In genomic region chr4:154329268-154329858, GRCh38 we compare ENCODE assay signal across 8 cellular contexts.
DNase-seq lines count a peak whose midpoint lies in the region; ATAC-seq, FAIRE-seq and TF ChIP-seq lines count a peak whose summit lies in the region.

No MANE protein-coding gene starts in this region.

- no peak overlapping the region for H3K4me3 Mint-ChIP-seq in activated T-cell treated with anti-CD3 and anti-CD28 coated beads, Interleukin-2, amount 50 U/mL, for 72 hours

- H3K9ac ChIP-seq in DND-41 (ENCODE audit: low read depth, low read length) (no peak overlapping the region), Karpas-422 (ENCODE audit: low read length) (no peak overlapping the region), neural cell (ENCODE audit: low read length) (no peak overlapping the region)

- H3K79me2 ChIP-seq in DND-41 (ENCODE audit: insufficient read depth, low read length) (no peaks in the 10 kb centered on the region), Karpas-422 (ENCODE audit: low read length) (no peaks in the 10 kb centered on the region), neural cell (replicated peaks; ENCODE audit: insufficient read depth, low read length) (no peaks in the 10 kb centered on the region)

- WGBS in small intestine, 3 donors, result 66 to 73% (median 72%) methylated on average over 11 of the region's 11 CpGs

- no peak for FAIRE-seq in bronchial epithelial cell (lab: Jason Lieb, UNC)
- no peak for FAIRE-seq in small intestine (lab: Jason Lieb, UNC)

- no peak overlapping the region for H2AFZ ChIP-seq in DND-41 (ENCODE audit: low read depth, low read length)
- H2AFZ ChIP-seq in Karpas-422 (ENCODE audit: low read length), result no peak overlapping the region
- no peak overlapping the region for H2AFZ ChIP-seq in neural cell (ENCODE audit: low read depth, low read length)

- H3K4me2 ChIP-seq in DND-41 (ENCODE audit: insufficient read depth, low read length) (no peak overlapping the region), Karpas-422 (ENCODE audit: low read depth, low read length, poor library complexity, severe bottlenecking) (no peak overlapping the region), neural cell (ENCODE audit: low read length) (no peak overlapping the region)

- H3K36me3 ChIP-seq in DND-41 (ENCODE audit: insufficient read depth, low read length), result no peaks in the 10 kb centered on the region
- H3K36me3 ChIP-seq in Karpas-422 (ENCODE audit: insufficient read depth, low read length), result no peaks in the 10 kb centered on the region
- no peaks in the 10 kb centered on the region for H3K36me3 ChIP-seq in bronchial epithelial cell (ENCODE audit: control insufficient read depth, insufficient read depth, low read length)
- no peaks in the 10 kb centered on the region for H3K36me3 ChIP-seq in neural cell (ENCODE audit: insufficient read depth, low read length)
- no peaks in the 10 kb centered on the region for H3K36me3 ChIP-seq in small intestine (ENCODE audit: control insufficient read depth in 2 of 2, insufficient read depth in 2 of 2, low read length in 2 of 2)

- H3K36me3 Mint-ChIP-seq in activated T-cell treated with anti-CD3 and anti-CD28 coated beads, Interleukin-2, amount 50 U/mL, for 72 hours (ENCODE audit: insufficient read depth in 2 of 2), result no peaks in the 10 kb centered on the region

- no peak for TF ChIP-seq EP300 in neural cell (conservative IDR thresholded peaks at IDR 0.05; ENCODE audit: poor library complexity, severe bottlenecking)

- H3K4me1 Mint-ChIP-seq in activated T-cell treated with anti-CD3 and anti-CD28 coated beads, Interleukin-2, amount 50 U/mL, for 72 hours (ENCODE audit: low read depth), result peaks cover 11% of the 10 kb centered on the region

- peaks cover 27% of the 10 kb centered on the region for H3K27me3 Mint-ChIP-seq in activated T-cell treated with anti-CD3 and anti-CD28 coated beads, Interleukin-2, amount 50 U/mL, for 72 hours (ENCODE audit: low read depth)

- DNase-seq in DND-41 (no peak), Karpas-422 (peak; percentile 69), bronchial epithelial cell (ENCODE audit: low read depth) (peak; percentile 43), small intestine (no peak), activated gamma-delta T cell (lab: John Stamatoyannopoulos, UW) (no peak)
- no peak for DNase-seq in activated T-cell treated with anti-CD3 and anti-CD28 coated beads, Interleukin-2, amount 50 U/mL, for 72 hours

- H3K4me1 ChIP-seq in DND-41 (ENCODE audit: insufficient read depth, low read length) (peaks cover 7% of the 10 kb centered on the region), Karpas-422 (ENCODE audit: low read length) (no peaks in the 10 kb centered on the region), small intestine (ENCODE audit: control insufficient read depth in 2 of 2, insufficient read depth in 1 of 2, low read depth in 1 of 2, low read length in 1 of 2) (no peaks in the 10 kb centered on the region)

- no peaks in the 10 kb centered on the region for H3F3A ChIP-seq in neural cell (ENCODE audit: insufficient read depth, low read length, poor library complexity, severe bottlenecking)

- no peaks in the 10 kb centered on the region for H3K9me3 ChIP-seq in DND-41 (ENCODE audit: insufficient read depth, low read length, severe bottlenecking)
- H3K9me3 ChIP-seq in Karpas-422 (ENCODE audit: low read length), result no peaks in the 10 kb centered on the region
- no peaks in the 10 kb centered on the region for H3K9me3 ChIP-seq in neural cell (ENCODE audit: low read length)
- H3K9me3 ChIP-seq in small intestine (ENCODE audit: control insufficient read depth, low read depth), result no peaks in the 10 kb centered on the region

- no peaks in the 10 kb centered on the region for H4K20me1 ChIP-seq in DND-41 (ENCODE audit: insufficient read depth, low read length)
- H4K20me1 ChIP-seq in Karpas-422 (ENCODE audit: insufficient read depth, low read depth, low read length), result no peaks in the 10 kb centered on the region
- no peaks in the 10 kb centered on the region for H4K20me1 ChIP-seq in neural cell (ENCODE audit: insufficient read depth)

- TF ChIP-seq CTCF in DND-41 (IDR thresholded peaks at IDR 0.05; ENCODE audit: borderline replicate concordance, extremely low read depth, low read length, poor library complexity, severe bottlenecking) (peak; percentile 68), bronchial epithelial cell (IDR thresholded peaks at IDR 0.05; ENCODE audit: insufficient read depth, low read length, severe bottlenecking) (no peak), neural cell (IDR thresholded peaks at IDR 0.05; ENCODE audit: poor library complexity, severe bottlenecking) (peak; percentile 76)

- H3K27ac ChIP-seq in DND-41 (ENCODE audit: low read length) (no peak overlapping the region), Karpas-422 (ENCODE audit: low read length) (no peak overlapping the region), neural cell (ENCODE audit: low read length) (no peak overlapping the region), small intestine (ENCODE audit: low read depth in 1 of 2, low read length in 1 of 2) (no peak overlapping the region)

- TF ChIP-seq RAD21 in neural cell (conservative IDR thresholded peaks at IDR 0.05), result peak; percentile 80

- H3K27ac Mint-ChIP-seq in activated T-cell treated with anti-CD3 and anti-CD28 coated beads, Interleukin-2, amount 50 U/mL, for 72 hours, result no peak overlapping the region

- peak; percentile 44; the same call in 1 of the 3 replicates for ATAC-seq in DND-41 (ENCODE audit: insufficient read depth, low read depth)
- no peak for ATAC-seq in HG02759 (IDR thresholded peaks at IDR 0.05; ENCODE audit: unreplicated experiment)
- ATAC-seq in activated T-cell treated with anti-CD3 and anti-CD28 coated beads, Interleukin-2, amount 50 U/mL, for 72 hours (replicated peaks in 1 of 2), result no peak

- H3K27me3 ChIP-seq in DND-41 (ENCODE audit: insufficient read depth, low read length, poor library complexity) (peaks cover 8% of the 10 kb centered on the region), Karpas-422 (ENCODE audit: low read length) (no peaks in the 10 kb centered on the region), bronchial epithelial cell (ENCODE audit: control insufficient read depth, insufficient read depth, low read length) (peaks cover 9% of the 10 kb centered on the region), neural cell (ENCODE audit: insufficient read depth, low read depth, low read length) (no peaks in the 10 kb centered on the region), small intestine (ENCODE audit: control insufficient read depth in 2 of 2, insufficient read depth in 2 of 2, low read length in 2 of 2) (peaks cover 0 to 6% of the 10 kb centered on the region in 2 donors)

- no peak overlapping the region for H3K4me3 ChIP-seq in DND-41 (ENCODE audit: low read depth in 1 of 2, low read length in 2 of 2)
- no peak overlapping the region for H3K4me3 ChIP-seq in Karpas-422 (ENCODE audit: low read length)
- H3K4me3 ChIP-seq in bronchial epithelial cell (ENCODE audit: low read depth, low read length), result no peak overlapping the region
- H3K4me3 ChIP-seq in neural cell (ENCODE audit: low read length), result no peak overlapping the region
- no peak overlapping the region for H3K4me3 ChIP-seq in small intestine (ENCODE audit: low read depth in 1 of 2, low read length in 2 of 2)

- H3K9me2 ChIP-seq in Karpas-422 (replicated peaks; ENCODE audit: insufficient read depth, low read length) (no peaks in the 10 kb centered on the region), neural cell (ENCODE audit: insufficient read depth, low read length) (no peaks in the 10 kb centered on the region)

- H3K9me3 Mint-ChIP-seq in activated T-cell treated with anti-CD3 and anti-CD28 coated beads, Interleukin-2, amount 50 U/mL, for 72 hours, result no peaks in the 10 kb centered on the region

TF ChIP-seq in neural cell, 6 proteins besides CTCF, POLR2A, EP300 and RAD21:
- TF ChIP-seq TAF1 (IDR thresholded peaks at IDR 0.05; ENCODE audit: low read depth) (no peak), EZH2 (IDR thresholded peaks at IDR 0.05; ENCODE audit: borderline replicate concordance, insufficient read depth, low read length, poor library complexity, severe bottlenecking) (no peak), MXI1 (conservative IDR thresholded peaks at IDR 0.05; ENCODE audit: poor library complexity, severe bottlenecking) (no peak), REST (IDR thresholded peaks at IDR 0.05; ENCODE audit: borderline replicate concordance) (no peak), SMC3 (conservative IDR thresholded peaks at IDR 0.05; ENCODE audit: poor library complexity) (peak; percentile 82), POLR2AphosphoS5 (IDR thresholded peaks at IDR 0.05) (no peak)

Comparison
In these comparisons a context has a peak if more than half of its experiments do, and no peak if none do; other contexts are left out.
1. DNase-seq: peak in Karpas-422 (single experiment) and bronchial epithelial cell (single experiment); none in DND-41 (single experiment), small intestine (single experiment), activated T-cell treated with anti-CD3 and anti-CD28 coated beads, Interleukin-2, amount 50 U/mL, for 72 hours (0 of 2) and activated gamma-delta T cell (single experiment).